1 cellular context compared by ENCODE assay signal in genomic region chr1:1200876-1201810, GRCh38.
TF ChIP-seq lines count a peak whose summit lies in the region.

No MANE protein-coding gene starts in this region.

TF ChIP-seq in neural cell, 6 proteins besides CTCF, POLR2A, EP300 and RAD21:
- TF ChIP-seq TAF1 (IDR thresholded peaks at IDR 0.05; ENCODE audit: low read depth), result no peak
- TF ChIP-seq EZH2 (IDR thresholded peaks at IDR 0.05; ENCODE audit: borderline replicate concordance, insufficient read depth, low read length, poor library complexity, severe bottlenecking), result no peak
- peak; percentile 38 for TF ChIP-seq MXI1 (conservative IDR thresholded peaks at IDR 0.05; ENCODE audit: poor library complexity, severe bottlenecking)
- no peak for TF ChIP-seq REST (IDR thresholded peaks at IDR 0.05; ENCODE audit: borderline replicate concordance)
- TF ChIP-seq POLR2AphosphoS5 (IDR thresholded peaks at IDR 0.05), result no peak
TF ChIP-seq in neural cell: peak in this region for 1.
